ENCODE assay signal across 8 cellular contexts in the genomic region with DNA sequence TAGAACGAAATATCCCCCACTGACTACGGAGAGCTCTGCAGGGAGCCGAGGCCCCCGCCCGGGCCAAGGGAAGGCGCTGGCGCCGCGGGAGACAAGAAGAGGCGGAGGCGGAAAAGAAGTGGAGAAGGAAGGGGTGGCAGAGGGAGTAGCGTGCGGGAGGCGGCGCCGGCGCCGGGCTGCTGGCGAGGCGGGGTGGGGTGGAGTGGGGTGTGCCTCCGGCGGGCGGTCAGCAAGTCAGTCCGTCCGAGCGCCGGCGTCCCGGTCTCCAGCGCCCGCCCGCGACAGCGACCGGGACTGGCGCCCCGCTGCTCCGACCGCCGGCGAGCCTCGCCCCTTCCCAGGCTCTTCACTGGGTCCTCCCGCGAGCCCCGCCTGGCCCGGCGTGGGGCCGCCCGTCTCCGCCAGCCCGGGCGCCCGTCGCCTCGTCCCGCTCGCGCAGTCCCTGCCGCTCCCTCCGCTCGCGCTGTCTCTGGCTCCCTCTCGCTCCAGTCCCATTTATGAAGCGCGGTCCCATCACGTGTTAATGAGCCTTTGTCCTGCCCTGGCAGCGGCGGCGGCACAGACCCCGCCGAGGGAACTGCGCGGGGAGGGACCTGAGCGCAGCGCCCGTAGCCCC. TPM values are rescaled to one million over a fixed set of nuclear protein-coding genes. Genes with fewer than 3 reads are reported as not detected.
DNase-seq lines count a peak whose midpoint lies in the region; ATAC-seq and TF ChIP-seq lines count a peak whose summit lies in the region.

A gene (minus strand): TSS at position 471 of the 616 bp plus-strand sequence. CDS start 21,073 bp downstream, outside the sequence.

- H3K27me3 Mint-ChIP-seq in CD4-positive, CD25-positive, alpha-beta regulatory T cell, result peaks cover 74% of the 10 kb centered on the region
- peaks cover 38% of the 10 kb centered on the region for H3K27me3 Mint-ChIP-seq in brain
- H3K27me3 Mint-ChIP-seq in stimulated activated memory B cell treated with anti-CD40 and anti-IgM and Interleukin-4, amounts not matched to agents 10 μg/mL and 1 μg/mL and 100 μg/mL, for 72 hours, result no peaks in the 10 kb centered on the region

- H3K36me3 ChIP-seq in CD4-positive, CD25-positive, alpha-beta regulatory T cell (ENCODE audit: control insufficient read depth, insufficient read depth, low read length), result no peaks in the 10 kb centered on the region

- peak in 1 of 2 experiments; percentile 11 for TF ChIP-seq CTCF in brain (conservative IDR thresholded peaks at IDR 0.05)

- peak; percentile 14 to 25 for ATAC-seq in CD4-positive, CD25-positive, alpha-beta regulatory T cell (ENCODE audit: low read depth in 2 of 2)
- peak; percentile 60 for ATAC-seq in GM18909 (IDR thresholded peaks at IDR 0.05; ENCODE audit: poor library complexity, unreplicated experiment)
- ATAC-seq in HG03108 (IDR thresholded peaks at IDR 0.05; ENCODE audit: unreplicated experiment), result peak; percentile 60
- peak; percentile 78 for ATAC-seq in stimulated activated memory B cell treated with anti-CD40 and anti-IgM and Interleukin-4, amounts not matched to agents 10 μg/mL and 1 μg/mL and 100 μg/mL, for 72 hours

- no peaks in the 10 kb centered on the region for H3K9me3 ChIP-seq in CD4-positive, CD25-positive, alpha-beta regulatory T cell (ENCODE audit: control insufficient read depth in 2 of 2, low read length in 2 of 2)

- H3K27me3 ChIP-seq in CD4-positive, CD25-positive, alpha-beta regulatory T cell (ENCODE audit: control insufficient read depth, insufficient read depth, low read length), result peaks cover 54% of the 10 kb centered on the region

- H3K4me3 Mint-ChIP-seq in CD4-positive, CD25-positive, alpha-beta regulatory T cell, result peak within 1 kb of the TSS in 3 of 4 donors; percentile 65 to 83 (median 70)
- peak within 1 kb of the TSS; percentile 93 to 97 (median 95) for H3K4me3 Mint-ChIP-seq in brain
- H3K4me3 Mint-ChIP-seq in stimulated activated memory B cell treated with anti-CD40 and anti-IgM and Interleukin-4, amounts not matched to agents 10 μg/mL and 1 μg/mL and 100 μg/mL, for 72 hours, result peak within 1 kb of the TSS; percentile 98

- H3K9me3 Mint-ChIP-seq in CD4-positive, CD25-positive, alpha-beta regulatory T cell, result peaks cover 0 to 6% (median 0%) of the 10 kb centered on the region in 7 donors
- H3K9me3 Mint-ChIP-seq in brain, result peaks cover 0 to 7% (median 0%) of the 10 kb centered on the region in 5 experiments
- H3K9me3 Mint-ChIP-seq in stimulated activated memory B cell treated with anti-CD40 and anti-IgM and Interleukin-4, amounts not matched to agents 10 μg/mL and 1 μg/mL and 100 μg/mL, for 72 hours, result no peaks in the 10 kb centered on the region

- no peak within 1 kb of the TSS for H3K4me3 ChIP-seq in CD4-positive, CD25-positive, alpha-beta regulatory T cell (ENCODE audit: low read depth, low read length)

- H3K4me1 Mint-ChIP-seq in CD4-positive, CD25-positive, alpha-beta regulatory T cell, result peaks cover 4 to 17% (median 10%) of the 10 kb centered on the region in 4 donors
- peaks cover 42% of the 10 kb centered on the region for H3K4me1 Mint-ChIP-seq in brain
- H3K4me1 Mint-ChIP-seq in stimulated activated memory B cell treated with anti-CD40 and anti-IgM and Interleukin-4, amounts not matched to agents 10 μg/mL and 1 μg/mL and 100 μg/mL, for 72 hours, result peaks cover 35% of the 10 kb centered on the region

- H3K36me3 Mint-ChIP-seq in CD4-positive, CD25-positive, alpha-beta regulatory T cell, result no peaks in the 10 kb centered on the region
- no peaks in the 10 kb centered on the region for H3K36me3 Mint-ChIP-seq in brain
- no peaks in the 10 kb centered on the region for H3K36me3 Mint-ChIP-seq in stimulated activated memory B cell treated with anti-CD40 and anti-IgM and Interleukin-4, amounts not matched to agents 10 μg/mL and 1 μg/mL and 100 μg/mL, for 72 hours

- DNase-seq in CD4-positive, CD25-positive, alpha-beta regulatory T cell, result peak in 1 of 3 donors; percentile 1
- DNase-seq in NCI-H748 treated with DMSO at 0.1 percent for 48 hours (lab: John Stamatoyannopoulos, UW) (peak; percentile 29), kidney tubule cell (ENCODE audit: low spot score) (peak; percentile 58), cerebellar nuclear complex (lab: John Stamatoyannopoulos, UW) (no peak)

- no peak within 1 kb of the TSS for H3K27ac Mint-ChIP-seq in CD4-positive, CD25-positive, alpha-beta regulatory T cell
- peak within 1 kb of the TSS; percentile 86 to 96 (median 95) for H3K27ac Mint-ChIP-seq in brain
- H3K27ac Mint-ChIP-seq in stimulated activated memory B cell treated with anti-CD40 and anti-IgM and Interleukin-4, amounts not matched to agents 10 μg/mL and 1 μg/mL and 100 μg/mL, for 72 hours, result peak within 1 kb of the TSS; percentile 98

- H3K4me1 ChIP-seq in CD4-positive, CD25-positive, alpha-beta regulatory T cell (ENCODE audit: control insufficient read depth, insufficient read depth, low read length, poor library complexity, severe bottlenecking), result peaks cover 10% of the 10 kb centered on the region

- no peak within 1 kb of the TSS for H3K27ac ChIP-seq in CD4-positive, CD25-positive, alpha-beta regulatory T cell (ENCODE audit: insufficient read depth, low read length, poor library complexity, severe bottlenecking)

RNA-seq across cellular contexts. Expression of the gene that starts here (rescaled TPM):
- not detected for total RNA-seq in CD4-positive, CD25-positive, alpha-beta regulatory T cell
- polyA plus RNA-seq in CD4-positive, CD25-positive, alpha-beta regulatory T cell, result not detected
- polyA plus RNA-seq in brain (ENCODE audit: insufficient read depth, low read depth, low replicate concordance), result 3.9 TPM

Comparison
In these comparisons a context has a peak if more than half of its experiments do, and no peak if none do; other contexts are left out.
1. Peak in ATAC-seq in CD4-positive, CD25-positive, alpha-beta regulatory T cell; RNA of the gene not detected or under 1 TPM.
2. ATAC-seq: peak in every context shown above with its lines; median percentile 78 in stimulated activated memory B cell treated with anti-CD40 and anti-IgM and Interleukin-4, amounts not matched to agents 10 μg/mL and 1 μg/mL and 100 μg/mL, for 72 hours; 60 in GM18909; 60 in HG03108; 20 in CD4-positive, CD25-positive, alpha-beta regulatory T cell.
3. DNase-seq: peak in NCI-H748 treated with DMSO at 0.1 percent for 48 hours (single experiment) and kidney tubule cell (single experiment); none in cerebellar nuclear complex (0 of 2).
4. H3K27ac Mint-ChIP-seq: peak in brain (5 of 5) and stimulated activated memory B cell treated with anti-CD40 and anti-IgM and Interleukin-4, amounts not matched to agents 10 μg/mL and 1 μg/mL and 100 μg/mL, for 72 hours (single experiment); none in CD4-positive, CD25-positive, alpha-beta regulatory T cell (0 of 3).
5. Peak in every context shown above with its lines, with median percentiles within 50 percentile points of each other: H3K4me3 Mint-ChIP-seq.